ENCODE assay signal across 8 cellular contexts in the genomic region with DNA sequence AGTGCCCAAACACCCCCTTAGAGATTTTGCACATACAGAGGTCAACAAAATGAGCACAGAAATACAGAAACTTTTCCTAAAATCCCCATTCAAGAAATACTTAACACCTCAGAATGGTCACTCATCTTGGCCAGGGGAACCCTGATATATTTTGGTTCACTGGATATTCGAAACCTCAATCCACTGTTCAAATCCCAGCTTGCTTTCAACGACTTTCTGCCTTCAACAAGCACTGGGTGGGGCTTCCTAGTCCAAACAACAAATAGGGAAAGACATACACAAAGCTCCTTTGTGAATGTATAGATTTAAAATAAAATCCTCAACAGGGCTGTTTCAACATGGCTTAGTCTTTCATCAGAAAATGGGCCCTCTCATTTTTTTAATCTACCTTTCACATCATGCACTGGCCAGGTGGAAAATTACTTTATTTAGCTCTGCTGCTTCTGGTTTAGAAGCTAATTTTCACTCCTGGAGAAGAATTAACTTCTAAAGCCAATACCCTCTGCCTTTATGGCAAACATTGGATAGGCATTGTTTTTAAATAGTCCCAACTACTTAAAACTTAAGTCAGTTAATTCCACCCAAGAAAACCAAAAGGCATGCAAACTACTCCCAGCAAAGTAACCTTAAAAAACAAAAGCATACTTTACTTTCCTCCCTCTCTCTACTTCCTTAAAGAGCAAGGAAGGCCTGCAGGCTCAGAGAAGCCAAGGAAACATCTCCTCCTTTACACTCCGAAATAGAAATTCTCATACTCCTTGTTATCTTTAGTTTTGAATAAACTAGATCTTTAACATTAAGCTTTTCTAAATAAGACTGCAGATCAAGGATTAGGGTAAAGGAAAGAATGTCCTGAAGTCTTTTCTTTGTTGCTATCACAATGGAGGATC. TPM values are rescaled to one million over a fixed set of nuclear protein-coding genes. Genes with fewer than 3 reads are reported as not detected.
DNase-seq lines count a peak whose midpoint lies in the region; ATAC-seq and TF ChIP-seq lines count a peak whose summit lies in the region.
"Not testable (repeated sequence)": the region's sequence is repeated elsewhere in the genome, so short reads cannot be mapped to it uniquely, and the experiment has no call there.

No MANE protein-coding gene starts in this region.

- TF ChIP-seq POLR2A in thyroid gland (IDR thresholded peaks at IDR 0.05), result not testable (repeated sequence)

- H3K27ac Mint-ChIP-seq in CD4-positive, CD25-positive, alpha-beta regulatory T cell, result peak overlapping the region; percentile 93 to 99 (median 94)
- peak overlapping the region; percentile 100 for H3K27ac Mint-ChIP-seq in activated T-cell treated with anti-CD3 and anti-CD28 coated beads, Interleukin-2, amount 50 U/mL, for 72 hours
- H3K27ac Mint-ChIP-seq in chondrocyte (ENCODE audit: unreplicated experiment) (peak overlapping the region; percentile 90), neural crest cell (ENCODE audit: unreplicated experiment) (peak overlapping the region; percentile 70)

- WGBS in HUES64, result 43% methylated on average over 2 of the region's 3 CpGs
- WGBS in thyroid gland, 2 donors, result 21 to 28% methylated on average over 3 of the region's 3 CpGs

- H3K4me3 ChIP-seq in CD4-positive, CD25-positive, alpha-beta regulatory T cell (ENCODE audit: low read depth, low read length), result peak overlapping the region; percentile 87
- H3K4me3 ChIP-seq in HUES64 (ENCODE audit: low read length); left ventricle myocardium inferior; thyroid gland (replicated peaks in 1 of 3): not testable (repeated sequence)

- peaks cover 72% of the 10 kb centered on the region for H3K4me1 ChIP-seq in CD4-positive, CD25-positive, alpha-beta regulatory T cell (ENCODE audit: control insufficient read depth, insufficient read depth, low read length, poor library complexity, severe bottlenecking)
- H3K4me1 ChIP-seq in HUES64 (ENCODE audit: insufficient read depth, low read length) (peaks cover 68% of the 10 kb centered on the region), left ventricle myocardium inferior (peaks cover 97% of the 10 kb centered on the region), thyroid gland (peaks cover 32 to 68% of the 10 kb centered on the region in 2 donors)

- intact Hi-C loops in left ventricle myocardium inferior (cut with micrococcal nuclease); thyroid gland (cut with DNase I): not testable (repeated sequence)

- H3K9me3 ChIP-seq in CD4-positive, CD25-positive, alpha-beta regulatory T cell (ENCODE audit: control insufficient read depth in 2 of 2, low read length in 2 of 2); HUES64 (ENCODE audit: insufficient read depth, low read depth, low read length); left ventricle myocardium inferior (replicated peaks); thyroid gland: not testable (repeated sequence)

- peaks cover 16% of the 10 kb centered on the region for H3K36me3 ChIP-seq in CD4-positive, CD25-positive, alpha-beta regulatory T cell (ENCODE audit: control insufficient read depth, insufficient read depth, low read length)
- peaks cover 40% of the 10 kb centered on the region for H3K36me3 ChIP-seq in HUES64 (ENCODE audit: insufficient read depth, low read length)
- peaks cover 20% of the 10 kb centered on the region for H3K36me3 ChIP-seq in left ventricle myocardium inferior
- H3K36me3 ChIP-seq in thyroid gland, result peaks cover 15 to 17% of the 10 kb centered on the region in 2 donors

- peaks cover 47 to 86% (median 56%) of the 10 kb centered on the region in 4 donors for H3K4me1 Mint-ChIP-seq in CD4-positive, CD25-positive, alpha-beta regulatory T cell
- peaks cover 82% of the 10 kb centered on the region for H3K4me1 Mint-ChIP-seq in activated T-cell treated with anti-CD3 and anti-CD28 coated beads, Interleukin-2, amount 50 U/mL, for 72 hours (ENCODE audit: low read depth)
- peaks cover 76% of the 10 kb centered on the region for H3K4me1 Mint-ChIP-seq in chondrocyte (ENCODE audit: low read depth)
- peaks cover 71% of the 10 kb centered on the region for H3K4me1 Mint-ChIP-seq in neural crest cell

- H3K4me3 Mint-ChIP-seq in CD4-positive, CD25-positive, alpha-beta regulatory T cell, result peak overlapping the region; percentile 85 to 95 (median 90)
- H3K4me3 Mint-ChIP-seq in activated T-cell treated with anti-CD3 and anti-CD28 coated beads, Interleukin-2, amount 50 U/mL, for 72 hours, result peak overlapping the region; percentile 90 to 93
- H3K4me3 Mint-ChIP-seq in chondrocyte (ENCODE audit: unreplicated experiment); neural crest cell: not testable (repeated sequence)

- H3K27me3 ChIP-seq in CD4-positive, CD25-positive, alpha-beta regulatory T cell (ENCODE audit: control insufficient read depth, insufficient read depth, low read length); HUES64 (ENCODE audit: insufficient read depth, low read length); left ventricle myocardium inferior (ENCODE audit: low read depth); thyroid gland: not testable (repeated sequence)

- not testable (repeated sequence) for ATAC-seq in CD4-positive, CD25-positive, alpha-beta regulatory T cell (ENCODE audit: low read depth in 2 of 2); activated T-cell treated with anti-CD3 and anti-CD28 coated beads, Interleukin-2, amount 50 U/mL, for 72 hours (replicated peaks in 1 of 2)
- peak; percentile 35 for ATAC-seq in SK-N-SH treated with all-trans-retinoic acid at 6 μM for 48 hours

- H3K9me3 Mint-ChIP-seq in CD4-positive, CD25-positive, alpha-beta regulatory T cell; activated T-cell treated with anti-CD3 and anti-CD28 coated beads, Interleukin-2, amount 50 U/mL, for 72 hours; chondrocyte (ENCODE audit: low read depth); neural crest cell: not testable (repeated sequence)

- TF ChIP-seq CTCF in chondrocyte (IDR thresholded peaks at IDR 0.05); left ventricle myocardium inferior (IDR thresholded peaks at IDR 0.05; ENCODE audit: borderline replicate concordance); neural crest cell (conservative IDR thresholded peaks at IDR 0.05); thyroid gland (IDR thresholded peaks at IDR 0.05): not testable (repeated sequence)

- not testable (repeated sequence) for H3K27me3 Mint-ChIP-seq in CD4-positive, CD25-positive, alpha-beta regulatory T cell; activated T-cell treated with anti-CD3 and anti-CD28 coated beads, Interleukin-2, amount 50 U/mL, for 72 hours (ENCODE audit: low read depth); chondrocyte (ENCODE audit: low read depth); neural crest cell (ENCODE audit: low read depth)

- H3K36me3 Mint-ChIP-seq in CD4-positive, CD25-positive, alpha-beta regulatory T cell, result peaks cover 23% of the 10 kb centered on the region
- H3K36me3 Mint-ChIP-seq in activated T-cell treated with anti-CD3 and anti-CD28 coated beads, Interleukin-2, amount 50 U/mL, for 72 hours (ENCODE audit: insufficient read depth in 2 of 2), result peaks cover 17 to 19% of the 10 kb centered on the region in 2 donors
- not testable (repeated sequence) for H3K36me3 Mint-ChIP-seq in chondrocyte (ENCODE audit: low read depth)
- peaks cover 16% of the 10 kb centered on the region for H3K36me3 Mint-ChIP-seq in neural crest cell (ENCODE audit: low read depth)

- peak overlapping the region; percentile 60 for H3K9ac ChIP-seq in HUES64 (ENCODE audit: low read depth, low read length)

- peak overlapping the region; percentile 90 for H3K27ac ChIP-seq in CD4-positive, CD25-positive, alpha-beta regulatory T cell (ENCODE audit: insufficient read depth, low read length, poor library complexity, severe bottlenecking)
- H3K27ac ChIP-seq in HUES64 (ENCODE audit: low read depth, low read length) (peak overlapping the region; percentile 80), left ventricle myocardium inferior (replicated peaks) (peak overlapping the region; percentile 66), thyroid gland (peak overlapping the region; percentile 3 to 82 (median 65))

- not testable (repeated sequence) for DNase-seq in CD4-positive, CD25-positive, alpha-beta regulatory T cell; activated T-cell treated with anti-CD3 and anti-CD28 coated beads, Interleukin-2, amount 50 U/mL, for 72 hours; chondrocyte (ENCODE audit: low spot score); left ventricle myocardium inferior; neural crest cell (ENCODE audit: low read depth, low spot score); thyroid gland

RNA-seq across cellular contexts. Expression of a gene that starts 9.7 kb away (rescaled TPM):
- 70.9 TPM for total RNA-seq in CD4-positive, CD25-positive, alpha-beta regulatory T cell
- polyA plus RNA-seq in CD4-positive, CD25-positive, alpha-beta regulatory T cell, result 10 to 100 TPM; 15.6 to 28.6 (median 17.5) TPM
- 33.1 TPM for polyA plus RNA-seq in HUES64 (2013, experiment 1 of 2)
- polyA plus RNA-seq in HUES64 (2013, experiment 2 of 2), result 40.0 TPM
- total RNA-seq in activated T-cell treated with anti-CD3 and anti-CD28 coated beads, Interleukin-2, amount 50 U/mL, for 72 hours, result 10 to 100 TPM; 66.4 to 67.2 TPM
- 26.9 to 28.7 TPM (median 27.0 TPM) in 3 replicates for total RNA-seq in chondrocyte
- total RNA-seq in left ventricle myocardium inferior, result 5.4 TPM
- total RNA-seq in neural crest cell, result 32.0 and 35.5 TPM in 2 replicates
- total RNA-seq in thyroid gland, result 10 to 100 TPM; 18.0 to 42.8 (median 27.8) TPM
